10 cellular contexts compared by ENCODE assay signal in the genomic region with DNA sequence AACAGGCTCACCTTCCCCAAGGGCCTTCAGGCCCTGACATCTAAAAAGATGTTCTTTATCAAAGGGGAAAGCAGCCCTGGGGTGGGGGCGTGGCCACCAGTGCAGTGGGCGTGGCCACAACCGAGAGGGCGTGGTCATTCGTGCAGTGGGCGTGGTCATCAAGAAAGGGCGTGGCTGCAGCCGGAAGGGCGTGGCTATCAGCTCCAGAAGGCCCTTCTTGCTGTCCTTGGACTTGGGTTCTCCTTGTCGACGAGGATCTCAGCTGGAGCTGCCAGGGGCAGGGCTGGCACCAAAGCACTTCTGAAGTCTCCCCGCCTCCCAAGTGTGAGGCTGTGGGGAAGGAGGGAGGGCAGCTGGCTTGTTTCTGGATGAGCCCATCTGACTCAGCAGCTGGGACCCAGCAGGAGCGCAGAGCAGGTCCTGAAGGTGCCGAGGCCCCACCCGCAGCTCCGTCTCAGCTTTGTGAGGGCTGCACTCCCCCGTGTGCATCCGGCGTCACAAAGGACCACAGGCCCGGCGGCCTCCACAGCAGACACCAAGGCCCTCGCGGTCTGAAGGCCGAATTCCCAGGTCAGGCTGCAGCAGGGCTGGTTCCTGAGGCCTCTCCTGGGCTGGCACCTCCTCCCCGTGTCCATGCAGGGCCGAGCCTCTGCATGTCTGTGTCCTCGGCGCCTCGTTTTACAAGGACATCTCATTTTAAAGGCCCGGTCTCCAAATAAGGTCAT. TPM values are rescaled to one million over a fixed set of nuclear protein-coding genes. Genes with fewer than 3 reads are reported as not detected.
A peak's percentile ranks its signal among the peaks of the same experiment; 100 is the strongest.
DNase-seq lines count a peak whose midpoint lies in the region; TF ChIP-seq lines count a peak whose summit lies in the region.
"Had no signal": no experiment of that assay in that cellular context is flagged by ENCODE, and none has a peak within 500 bp of the region (broad histone marks: within the 10 kb centered on the region; RNA-seq: fewer than 3 reads in every experiment).

No MANE protein-coding gene starts in this region.

- peaks cover 0 to 41% (median 25%) of the 10 kb centered on the region in 4 donors for H3K4me1 ChIP-seq in transverse colon

- no peaks in the 10 kb centered on the region for H3K9me3 ChIP-seq in transverse colon

- in situ Hi-C loops in transverse colon (cut with MboI; ENCODE audit: low pct_ligation_motif_present in 1 of 4, low pct_unique_long_range_greater_than_20kb in 1 of 4, low sequenced_read_pairs in 3 of 4) = no loop called here

- intact Hi-C loops in transverse colon (cut with DNase I; ENCODE audit: low total_unique reads) = no loop called here

- H3K27ac ChIP-seq in transverse colon = peak overlapping the region in 3 of 4 donors; percentile 63 to 77 (median 64)

- no peaks in the 10 kb centered on the region for H3K27me3 ChIP-seq in transverse colon

- WGBS in transverse colon (ENCODE audit: low coverage in 1 of 2), 2 donors = 68 to 73% methylated on average over 3 to 19 of the region's 30 CpGs

- TF ChIP-seq EP300 in transverse colon (IDR thresholded peaks at IDR 0.05; ENCODE audit: low read depth) = no peak

- peak; percentile 21 for DNase-seq in stimulated activated CD4-positive, alpha-beta T cell treated with anti-CD3 and anti-CD28 coated beads, Interleukin-12 subunit alpha, Interleukin-12 subunit beta, amount 100 ng/mL, for 4 hours
- DNase-seq in stimulated activated CD4-positive, alpha-beta T cell treated with anti-CD3 and anti-CD28 coated beads, Interleukin-15, amount 100 ng/mL, for 24 hours = no peak
- DNase-seq in UCSD-AML1 (lab: John Stamatoyannopoulos, UW; ENCODE audit: unreplicated experiment) (peak; percentile 48), globus pallidus (ENCODE audit: low spot score) (peak; percentile 50), transverse colon (peak; percentile 33), middle frontal gyrus (ENCODE audit: extremely low spot score, low spot score) (no peak), OCI-M2 (lab: John Stamatoyannopoulos, UW; ENCODE audit: unreplicated experiment) (no peak), NCI-H146 treated with DMSO at 0.1 percent for 48 hours (lab: John Stamatoyannopoulos, UW; ENCODE audit: unreplicated experiment) (no peak)
- DNase-seq: CD4-positive, alpha-beta memory T cell; central memory CD4-positive, alpha-beta T cell had no signal

- no peak for TF ChIP-seq CTCF in transverse colon (IDR thresholded peaks at IDR 0.05)

- no peak overlapping the region for H3K4me3 ChIP-seq in transverse colon

- no peak for TF ChIP-seq POLR2A in transverse colon (IDR thresholded peaks at IDR 0.05)

- no peaks in the 10 kb centered on the region for H3K36me3 ChIP-seq in transverse colon

RNA-seq across cellular contexts. Expression of a gene that starts 12.8 kb away (rescaled TPM):
- total RNA-seq in transverse colon = 100 to 1,000 TPM in 3 of 4 donors, 10 to 100 TPM in 1; 65.7 to 673 (median 364) TPM

Comparison
In these comparisons a context has a peak if more than half of its experiments do, and no peak if none do; other contexts are left out.
1. DNase-seq: peak in stimulated activated CD4-positive, alpha-beta T cell treated with anti-CD3 and anti-CD28 coated beads, Interleukin-12 subunit alpha, Interleukin-12 subunit beta, amount 100 ng/mL, for 4 hours (single experiment), UCSD-AML1 (single experiment), globus pallidus (single experiment) and transverse colon (single experiment); none in stimulated activated CD4-positive, alpha-beta T cell treated with anti-CD3 and anti-CD28 coated beads, Interleukin-15, amount 100 ng/mL, for 24 hours (single experiment), middle frontal gyrus (single experiment), OCI-M2 (single experiment) and NCI-H146 treated with DMSO at 0.1 percent for 48 hours (single experiment).